In the genomic region with DNA sequence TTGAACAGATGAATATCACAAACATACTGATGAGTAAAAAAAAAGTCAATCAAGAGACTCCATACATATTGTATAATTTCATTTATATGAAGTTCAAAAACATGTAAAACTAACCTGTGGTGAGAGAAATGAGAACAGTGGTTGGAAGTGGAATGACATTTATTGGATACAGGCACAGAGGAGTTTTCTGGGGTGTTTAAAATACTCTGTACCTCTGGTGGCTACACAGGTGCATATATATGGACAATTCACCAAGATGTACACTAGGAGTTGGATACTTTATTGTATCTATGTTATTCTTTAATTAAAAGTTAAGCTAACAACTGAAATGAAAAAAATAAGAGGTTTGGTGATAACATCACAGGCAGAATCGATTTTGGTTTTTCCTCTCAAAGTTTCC, we compare ENCODE assay signal across 17 cellular contexts. TPM values are rescaled to one million over a fixed set of nuclear protein-coding genes. Genes with fewer than 3 reads are reported as not detected.
"Had no signal": no experiment of that assay in that cellular context is flagged by ENCODE, and none has a peak within 500 bp of the region (broad histone marks: within the 10 kb centered on the region; RNA-seq: fewer than 3 reads in every experiment).

No MANE protein-coding gene starts in this region.

- H3K36me3 ChIP-seq: colonic mucosa, gastrocnemius medialis, spleen, transverse colon had no signal

- H3K4me3 ChIP-seq: colonic mucosa, gastrocnemius medialis, spleen, transverse colon had no signal

- ATAC-seq: gastrocnemius medialis, right cardiac atrium, T-cell had no signal

- H3K27ac ChIP-seq: colonic mucosa, gastrocnemius medialis, spleen, transverse colon, VCaP had no signal

- DNase-seq: activated CD4-positive, alpha-beta memory T cell treated with anti-CD3 and anti-CD28 coated beads for 36 hours; activated gamma-delta T cell; activated naive CD8-positive, alpha-beta T cell treated with anti-CD3 and anti-CD28 coated beads, Interleukin-2, amount 10 ng/mL, durations not matched to agents 7 days and 5 days; activated T-cell treated with anti-CD3 and anti-CD28 coated beads, Interleukin-2, amount 50 U/mL, for 48 hours; aorta; colonic mucosa; gastrocnemius medialis; kidney; right cardiac atrium; spleen; stimulated activated CD4-positive, alpha-beta T cell treated with anti-CD3 and anti-CD28 coated beads, Interleukin-1b, Interleukin-23, amount 100 ng/mL, for 48 hours; stimulated activated naive CD4-positive, alpha-beta T cell; substantia nigra; T-cell; T1000; transverse colon had no signal

- H3K9me3 Mint-ChIP-seq: activated CD4-positive, alpha-beta memory T cell treated with anti-CD3 and anti-CD28 coated beads for 36 hours; activated naive CD8-positive, alpha-beta T cell treated with anti-CD3 and anti-CD28 coated beads, Interleukin-2, amount 10 ng/mL, durations not matched to agents 7 days and 5 days; T-cell had no signal

- H3K27ac Mint-ChIP-seq: activated CD4-positive, alpha-beta memory T cell treated with anti-CD3 and anti-CD28 coated beads for 36 hours; activated naive CD8-positive, alpha-beta T cell treated with anti-CD3 and anti-CD28 coated beads, Interleukin-2, amount 10 ng/mL, durations not matched to agents 7 days and 5 days; T-cell had no signal

- H3K36me3 Mint-ChIP-seq: activated CD4-positive, alpha-beta memory T cell treated with anti-CD3 and anti-CD28 coated beads for 36 hours; T-cell had no signal

- H3K9me3 ChIP-seq: colonic mucosa, gastrocnemius medialis, spleen, transverse colon had no signal

- H3K4me3 Mint-ChIP-seq: activated CD4-positive, alpha-beta memory T cell treated with anti-CD3 and anti-CD28 coated beads for 36 hours; activated naive CD8-positive, alpha-beta T cell treated with anti-CD3 and anti-CD28 coated beads, Interleukin-2, amount 10 ng/mL, durations not matched to agents 7 days and 5 days; T-cell had no signal

RNA-seq across cellular contexts. Expression of a gene that starts 14.1 kb away (rescaled TPM):
- total RNA-seq: right cardiac atrium, transverse colon had no signal
